ENCODE assay signal across 15 cellular contexts in the genomic region with DNA sequence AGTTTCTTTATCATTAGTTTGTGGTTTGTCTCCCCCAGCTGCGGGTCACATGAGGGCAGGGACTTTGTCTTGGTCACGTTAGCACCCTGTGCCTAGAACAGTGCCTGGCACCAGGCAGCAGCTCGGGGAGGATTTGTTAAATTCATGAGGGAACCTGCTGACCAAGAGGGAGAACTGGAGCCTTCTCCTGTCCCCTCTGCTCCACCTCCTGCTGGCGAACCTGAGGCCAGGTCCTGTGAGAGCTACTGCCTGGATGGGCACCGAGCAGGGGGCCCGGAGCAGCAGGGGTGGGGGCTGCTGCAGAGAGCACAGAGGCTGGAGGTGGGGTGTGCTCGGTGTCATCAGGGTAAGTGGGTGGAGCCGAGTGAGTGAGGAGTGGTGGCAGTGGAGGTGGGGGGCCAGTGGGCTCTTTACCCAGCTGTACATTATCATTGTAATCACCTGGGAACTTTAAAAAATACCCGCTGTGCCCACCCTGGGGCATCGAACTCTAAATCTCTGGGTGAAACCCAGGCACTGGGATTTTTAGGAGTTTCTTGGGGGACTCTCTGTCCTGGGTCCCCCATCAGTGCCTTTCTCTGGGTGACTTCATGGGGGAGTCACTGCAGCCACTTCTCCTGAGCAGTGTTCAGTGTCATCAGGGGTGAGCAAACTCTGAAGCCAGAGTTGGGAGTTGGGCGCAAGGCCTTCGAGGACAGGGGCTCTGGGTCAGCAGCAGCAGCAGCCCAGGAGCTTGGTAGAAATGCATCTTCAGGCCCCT. TPM values are rescaled to one million over a fixed set of nuclear protein-coding genes. Genes with fewer than 3 reads are reported as not detected.
DNase-seq lines count a peak whose midpoint lies in the region; ATAC-seq, FAIRE-seq and TF ChIP-seq lines count a peak whose summit lies in the region.
"Had no signal": no experiment of that assay in that cellular context is flagged by ENCODE, and none has a peak within 500 bp of the region (broad histone marks: within the 10 kb centered on the region; RNA-seq: fewer than 3 reads in every experiment).

No MANE protein-coding gene starts in this region.

- peaks cover 1% of the 10 kb centered on the region for H3K9me3 Mint-ChIP-seq in natural killer cell treated with Interleukin-12 subunit alpha and Interleukin-12 subunit beta and Interleukin-15 and Interleukin-18, amount 100 ng/mL, for 72 hours
- no peaks in the 10 kb centered on the region for H3K9me3 Mint-ChIP-seq in natural killer cell

- no peak for TF ChIP-seq CTCF in natural killer cell (IDR thresholded peaks at IDR 0.05)
- TF ChIP-seq CTCF in kidney (IDR thresholded peaks at IDR 0.05; ENCODE audit: borderline replicate concordance, extremely low read depth, insufficient read depth) = no peak

- no peak overlapping the region for H3K27ac Mint-ChIP-seq in natural killer cell treated with Interleukin-12 subunit alpha and Interleukin-12 subunit beta and Interleukin-15 and Interleukin-18, amount 100 ng/mL, for 72 hours
- no peak overlapping the region for H3K27ac Mint-ChIP-seq in natural killer cell

- H3K27ac ChIP-seq in kidney (ENCODE audit: low read depth in 2 of 2, low read length in 2 of 2) = no peak overlapping the region
- H3K27ac ChIP-seq: C4-2B had no signal

- peaks cover 0 to 2% of the 10 kb centered on the region in 2 donors for H3K4me1 Mint-ChIP-seq in natural killer cell treated with Interleukin-12 subunit alpha and Interleukin-12 subunit beta and Interleukin-15 and Interleukin-18, amount 100 ng/mL, for 72 hours (ENCODE audit: low read depth in 2 of 2)
- H3K4me1 Mint-ChIP-seq in natural killer cell = peaks cover 0 to 4% of the 10 kb centered on the region in 2 donors

- peaks cover 0 to 3% of the 10 kb centered on the region in 2 donors for H3K4me1 ChIP-seq in kidney (ENCODE audit: control insufficient read depth in 1 of 2, insufficient read depth in 1 of 2, low read depth in 1 of 2, low read length in 2 of 2)

- no peak overlapping the region for H3K4me3 Mint-ChIP-seq in natural killer cell treated with Interleukin-12 subunit alpha and Interleukin-12 subunit beta and Interleukin-15 and Interleukin-18, amount 100 ng/mL, for 72 hours
- H3K4me3 Mint-ChIP-seq in natural killer cell = no peak overlapping the region

- no peaks in the 10 kb centered on the region for H3K9me3 ChIP-seq in kidney (ENCODE audit: control insufficient read depth in 1 of 2, low read length in 2 of 2)

- H3K27me3 Mint-ChIP-seq in natural killer cell treated with Interleukin-12 subunit alpha and Interleukin-12 subunit beta and Interleukin-15 and Interleukin-18, amount 100 ng/mL, for 72 hours = peaks cover 0 to 7% of the 10 kb centered on the region in 2 donors
- H3K27me3 Mint-ChIP-seq in natural killer cell (ENCODE audit: low read depth in 2 of 2) = peaks cover 7 to 11% of the 10 kb centered on the region in 2 donors

- FAIRE-seq in kidney (lab: Jason Lieb, UNC) (no peak), GM12892 (lab: Jason Lieb, UNC) (no peak)
- FAIRE-seq: K562 had no signal

- intact Hi-C loops in natural killer cell (cut with micrococcal nuclease) (no loop called here), kidney (cut with DNase I) (no loop called here), sciatic nerve (cut with DNase I) (no loop called here)

- peak; percentile 35 for DNase-seq in natural killer cell treated with Interleukin-12 subunit alpha and Interleukin-12 subunit beta and Interleukin-15 and Interleukin-18, amount 100 ng/mL, for 72 hours (ENCODE audit: low spot score)
- DNase-seq in natural killer cell (no peak), kidney (peak; percentile 41), sciatic nerve (ENCODE audit: low spot score) (peak; percentile 42), GM12892 (ENCODE audit: insufficient read length) (no peak)
- DNase-seq: DMS153; NCI-H187 treated with DMSO at 0.1 percent for 48 hours; NCI-H345; NCI-H526 treated with DMSO at 0.1 percent for 48 hours; NK-92 treated with Interleukin-12 subunit alpha and Interleukin-12 subunit beta, amount 100 ng/mL, for 24 hours had no signal

- no peaks in the 10 kb centered on the region for H3K36me3 Mint-ChIP-seq in natural killer cell treated with Interleukin-12 subunit alpha and Interleukin-12 subunit beta and Interleukin-15 and Interleukin-18, amount 100 ng/mL, for 72 hours
- no peaks in the 10 kb centered on the region for H3K36me3 Mint-ChIP-seq in natural killer cell

- H3K36me3 ChIP-seq in kidney (ENCODE audit: control insufficient read depth in 1 of 2, insufficient read depth in 2 of 2, low read length in 2 of 2) = no peaks in the 10 kb centered on the region

- no peak for TF ChIP-seq POLR2A in GM12892 (IDR thresholded peaks at IDR 0.05; ENCODE audit: low read depth, low read length)

- ATAC-seq in natural killer cell treated with Interleukin-12 subunit alpha and Interleukin-12 subunit beta and Interleukin-15 and Interleukin-18, amount 100 ng/mL, for 72 hours = no peak
- ATAC-seq in natural killer cell (no peak), sciatic nerve (no peak), HG03196 (IDR thresholded peaks at IDR 0.05; ENCODE audit: unreplicated experiment) (no peak), GM21737 (IDR thresholded peaks at IDR 0.05; ENCODE audit: unreplicated experiment) (no peak)
- ATAC-seq: K562 had no signal

- no peak overlapping the region for H3K9ac ChIP-seq in kidney (ENCODE audit: low read length in 2 of 2)

- H3K4me3 ChIP-seq in kidney (ENCODE audit: low read length in 2 of 2) = no peak overlapping the region
- H3K4me3 ChIP-seq: K562 had no signal

RNA-seq across cellular contexts. Expression of a gene that starts 52.0 kb away (rescaled TPM):
- 10 to 100 TPM; 22.8 to 31.4 TPM for total RNA-seq in natural killer cell treated with Interleukin-12 subunit alpha and Interleukin-12 subunit beta and Interleukin-15 and Interleukin-18, amount 100 ng/mL, for 72 hours
- 10 to 100 TPM; 21.6 to 25.4 (median 22.0) TPM for total RNA-seq in natural killer cell
- 24.9 TPM for total RNA-seq in kidney
- polyA plus RNA-seq in kidney (ENCODE audit: insufficient read depth, low read depth, low replicate concordance) = 64.9 TPM
- 31.8 TPM for total RNA-seq in sciatic nerve
- polyA plus RNA-seq in GM12892 (2012; ENCODE audit: missing spikeins) = 23.5 TPM

RNA-seq across cellular contexts. Expression of a gene that starts 53.4 kb away (rescaled TPM):
- total RNA-seq in natural killer cell treated with Interleukin-12 subunit alpha and Interleukin-12 subunit beta and Interleukin-15 and Interleukin-18, amount 100 ng/mL, for 72 hours = not detected
- total RNA-seq in natural killer cell = 1 to 10 TPM in 1 of 3 donors, under 1 TPM in 1, not detected in 1; 0.52 to 1.4 TPM
- 27.6 TPM for total RNA-seq in kidney
- polyA plus RNA-seq in kidney (ENCODE audit: insufficient read depth, low read depth, low replicate concordance) = 14.8 TPM
- 13.9 TPM for total RNA-seq in sciatic nerve
- not detected for polyA plus RNA-seq in GM12892 (2012; ENCODE audit: missing spikeins)
- total RNA-seq: OCI-LY7 had no signal
- polyA plus RNA-seq: K562 had no signal

Comparison
In these comparisons a context has a peak if more than half of its experiments do, and no peak if none do; other contexts are left out.
1. DNase-seq: peak in natural killer cell treated with Interleukin-12 subunit alpha and Interleukin-12 subunit beta and Interleukin-15 and Interleukin-18, amount 100 ng/mL, for 72 hours (single experiment), kidney (single experiment) and sciatic nerve (single experiment); none in natural killer cell (single experiment) and GM12892 (single experiment).